Comparison of ENCODE assay signal across 27 cellular contexts in genomic region chr7:43014374-43014773, GRCh38.
"Had no signal": no experiment of that assay in that cellular context is flagged by ENCODE, and none has a peak within 500 bp of the region (broad histone marks: within the 10 kb centered on the region; RNA-seq: fewer than 3 reads in every experiment).

No MANE protein-coding gene starts in this region.

- H2AFZ ChIP-seq: hepatocyte had no signal

- H3K27me3 ChIP-seq: esophagus muscularis mucosa, foreskin keratinocyte, heart left ventricle, hepatocyte, left lung, stomach, thyroid gland, vagina had no signal

- H3K4me2 ChIP-seq: hepatocyte had no signal

- ATAC-seq: foreskin keratinocyte; gastroesophageal sphincter; heart left ventricle; left lung; naive thymus-derived CD8-positive, alpha-beta T cell; psoas muscle; sciatic nerve; stimulated activated effector memory CD8-positive, alpha-beta T cell treated with anti-CD3 and anti-CD28 coated beads, Interleukin-12 subunit alpha, Interleukin-12 subunit beta, amount 100 ng/mL, for 72 hours had no signal

- H3K36me3 Mint-ChIP-seq: stimulated activated effector memory CD8-positive, alpha-beta T cell treated with anti-CD3 and anti-CD28 coated beads, Interleukin-12 subunit alpha, Interleukin-12 subunit beta, amount 100 ng/mL, for 72 hours had no signal

- H3K27ac ChIP-seq: esophagus muscularis mucosa, foreskin keratinocyte, gastroesophageal sphincter, heart left ventricle, hepatocyte, left lung, psoas muscle, stomach, thyroid gland, vagina had no signal

- H3K4me1 Mint-ChIP-seq: naive thymus-derived CD8-positive, alpha-beta T cell; stimulated activated effector memory CD8-positive, alpha-beta T cell treated with anti-CD3 and anti-CD28 coated beads, Interleukin-12 subunit alpha, Interleukin-12 subunit beta, amount 100 ng/mL, for 72 hours had no signal

- H3K4me3 ChIP-seq: esophagus muscularis mucosa, gastroesophageal sphincter, heart left ventricle, hepatocyte, left lung, psoas muscle, stomach, thyroid gland, vagina had no signal

- H3K27me3 Mint-ChIP-seq: dendritic cell treated with granulocyte-macrophage colony-stimulating factor and Interleukin-4, amounts not matched to agents 40 ng/mL and 50 ng/mL, for 4 days had no signal

- H3K9me3 Mint-ChIP-seq: nephron progenitor cell had no signal

- H3K4me3 Mint-ChIP-seq: dendritic cell treated with granulocyte-macrophage colony-stimulating factor and Interleukin-4, amounts not matched to agents 40 ng/mL and 50 ng/mL, for 4 days; naive thymus-derived CD8-positive, alpha-beta T cell; nephron progenitor cell; stimulated activated effector memory CD8-positive, alpha-beta T cell treated with anti-CD3 and anti-CD28 coated beads, Interleukin-12 subunit alpha, Interleukin-12 subunit beta, amount 100 ng/mL, for 72 hours had no signal

- FAIRE-seq: colon, endothelial cell of umbilical vein, kidney had no signal

- H3K27ac Mint-ChIP-seq: dendritic cell treated with granulocyte-macrophage colony-stimulating factor and Interleukin-4, amounts not matched to agents 40 ng/mL and 50 ng/mL, for 4 days; naive thymus-derived CD8-positive, alpha-beta T cell; nephron progenitor cell; stimulated activated effector memory CD8-positive, alpha-beta T cell treated with anti-CD3 and anti-CD28 coated beads, Interleukin-12 subunit alpha, Interleukin-12 subunit beta, amount 100 ng/mL, for 72 hours had no signal

- H3K79me2 ChIP-seq: hepatocyte had no signal

- H3K36me3 ChIP-seq: esophagus muscularis mucosa, gastroesophageal sphincter, heart left ventricle, left lung, stomach, thyroid gland, vagina had no signal

- DNase-seq: effector memory CD4-positive, alpha-beta T cell; foreskin keratinocyte; heart left ventricle; kidney; left lung; mesenchymal stem cell; midbrain; naive thymus-derived CD8-positive, alpha-beta T cell; nephron progenitor cell; nucleus accumbens; posterior cingulate gyrus; psoas muscle; stimulated activated CD4-positive, alpha-beta T cell treated with anti-CD3 and anti-CD28 coated beads, Interleukin-2, amount 100 ng/mL, for 24 hours; stimulated activated CD4-positive, alpha-beta T cell treated with anti-CD3 and anti-CD28 coated beads, Interleukin-4, amount 100 ng/mL, for 24 hours; stimulated activated naive CD4-positive, alpha-beta T cell treated with Interleukin-2 at 50 U/mL for 16 hours; stomach; thyroid gland; trophoblast cell had no signal

- H3K4me1 ChIP-seq: esophagus muscularis mucosa, gastroesophageal sphincter, heart left ventricle, left lung, psoas muscle, stomach, thyroid gland, vagina had no signal

- H3K9me3 ChIP-seq: esophagus muscularis mucosa, gastroesophageal sphincter, heart left ventricle, left lung, psoas muscle, stomach, thyroid gland, vagina had no signal
